9 cellular contexts compared by ENCODE assay signal in the genomic region with DNA sequence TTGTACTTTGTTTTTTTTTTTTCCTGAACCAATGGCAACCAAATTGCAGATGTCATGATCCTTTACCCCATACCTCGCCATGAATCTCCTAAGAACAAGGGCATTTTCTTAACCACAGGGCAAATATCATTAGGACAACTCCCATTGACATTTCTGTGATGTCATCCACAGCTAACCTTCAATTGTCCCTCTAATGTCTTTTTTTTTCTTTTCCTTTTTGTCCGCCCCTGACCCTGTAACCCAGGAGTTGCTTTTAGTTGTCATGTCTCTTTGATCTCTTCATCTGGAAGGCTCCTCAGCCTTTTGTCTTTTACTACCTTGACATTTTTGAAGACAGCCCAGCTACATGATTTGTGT. TPM values are rescaled to one million over a fixed set of nuclear protein-coding genes. Genes with fewer than 3 reads are reported as not detected.
DNase-seq lines count a peak whose midpoint lies in the region; ATAC-seq and TF ChIP-seq lines count a peak whose summit lies in the region.
"Had no signal": no experiment of that assay in that cellular context is flagged by ENCODE, and none has a peak within 500 bp of the region (broad histone marks: within the 10 kb centered on the region; RNA-seq: fewer than 3 reads in every experiment).

No MANE protein-coding gene starts in this region.

- no peak for DNase-seq in activated naive CD4-positive, alpha-beta T cell treated with Interleukin-2 at 50 U/mL for 16 hours
- DNase-seq in SKM-1 treated with dmso at 0.1 percent for 144 hours (lab: John Stamatoyannopoulos, UW; ENCODE audit: unreplicated experiment): no peak
- DNase-seq: cortex of kidney had no signal

- no peaks in the 10 kb centered on the region for H3K36me3 Mint-ChIP-seq in activated naive CD4-positive, alpha-beta T cell treated with anti-CD3 and anti-CD28 coated beads, Interleukin-2, amount 50 U/mL, for 24 hours
- H3K36me3 Mint-ChIP-seq in brain: no peaks in the 10 kb centered on the region

- no peaks in the 10 kb centered on the region for H3K9me3 Mint-ChIP-seq in activated naive CD4-positive, alpha-beta T cell treated with anti-CD3 and anti-CD28 coated beads, Interleukin-2, amount 50 U/mL, for 24 hours
- no peaks in the 10 kb centered on the region for H3K9me3 Mint-ChIP-seq in brain

- H3K27ac Mint-ChIP-seq in activated naive CD4-positive, alpha-beta T cell treated with anti-CD3 and anti-CD28 coated beads, Interleukin-2, amount 50 U/mL, for 24 hours: peak overlapping the region; percentile 95
- peak overlapping the region in 4 of 5 experiments; percentile 63 to 90 (median 74) for H3K27ac Mint-ChIP-seq in brain

- H3K27ac ChIP-seq in mesodermal cell (ENCODE audit: low read depth, low read length, severe bottlenecking) (peak overlapping the region; percentile 66), urinary bladder (ENCODE audit: low read depth) (no peak overlapping the region)

- 43 to 47% methylated on average over 2 of the region's 2 CpGs for WGBS in mesodermal cell (ENCODE audit: insufficient coverage in 2 of 2), 2 experiments
- WGBS in urinary bladder: 17% methylated on average over 2 of the region's 2 CpGs

- H3K4me1 ChIP-seq in mesodermal cell (ENCODE audit: control insufficient read depth, insufficient read depth, low read length, poor library complexity, severe bottlenecking): peaks cover 8% of the 10 kb centered on the region
- no peaks in the 10 kb centered on the region for H3K4me1 ChIP-seq in urinary bladder (ENCODE audit: insufficient read depth)

- ATAC-seq in GM18867 (IDR thresholded peaks at IDR 0.05; ENCODE audit: unreplicated experiment) (no peak), GM21619 (IDR thresholded peaks at IDR 0.05; ENCODE audit: unreplicated experiment) (no peak)

- no peak for TF ChIP-seq CTCF in brain (conservative IDR thresholded peaks at IDR 0.05)

- peaks cover 27% of the 10 kb centered on the region for H3K4me1 Mint-ChIP-seq in activated naive CD4-positive, alpha-beta T cell treated with anti-CD3 and anti-CD28 coated beads, Interleukin-2, amount 50 U/mL, for 24 hours
- peaks cover 36% of the 10 kb centered on the region for H3K4me1 Mint-ChIP-seq in brain

- no peaks in the 10 kb centered on the region for H3K27me3 Mint-ChIP-seq in activated naive CD4-positive, alpha-beta T cell treated with anti-CD3 and anti-CD28 coated beads, Interleukin-2, amount 50 U/mL, for 24 hours
- H3K27me3 Mint-ChIP-seq in brain: peaks cover 4% of the 10 kb centered on the region

- H3K4me3 ChIP-seq in mesodermal cell (ENCODE audit: extremely low read depth, insufficient read depth, low read length, poor library complexity, severe bottlenecking) (peak overlapping the region; percentile 78), urinary bladder (ENCODE audit: low read depth, low read length) (peak overlapping the region; percentile 91)

- H3K36me3 ChIP-seq in mesodermal cell (ENCODE audit: control insufficient read depth, insufficient read depth, low read length) (no peaks in the 10 kb centered on the region), urinary bladder (ENCODE audit: insufficient read depth) (no peaks in the 10 kb centered on the region)

- H3K9me3 ChIP-seq in mesodermal cell (ENCODE audit: control insufficient read depth, low read length): no peaks in the 10 kb centered on the region

- peak overlapping the region; percentile 88 for H3K4me3 Mint-ChIP-seq in activated naive CD4-positive, alpha-beta T cell treated with anti-CD3 and anti-CD28 coated beads, Interleukin-2, amount 50 U/mL, for 24 hours
- H3K4me3 Mint-ChIP-seq in brain: peak overlapping the region; percentile 89 to 94 (median 92)

RNA-seq across cellular contexts. Expression of a gene that starts 0.4 kb away (rescaled TPM):
- 7.5 TPM for polyA plus RNA-seq in brain (ENCODE audit: insufficient read depth, low read depth, low replicate concordance)
- polyA plus RNA-seq in mesodermal cell (2013, experiment 1 of 2): 9.1 TPM
- 8.5 TPM for polyA plus RNA-seq in mesodermal cell (2013, experiment 2 of 2)
- total RNA-seq in urinary bladder: 5.5 TPM
- 17.5 TPM for polyA plus RNA-seq in urinary bladder

RNA-seq across cellular contexts. Expression of a gene that starts 31.6 kb away (rescaled TPM):
- 14.4 TPM for polyA plus RNA-seq in brain (ENCODE audit: insufficient read depth, low read depth, low replicate concordance)
- 3.5 TPM for polyA plus RNA-seq in mesodermal cell (2013, experiment 1 of 2)
- 2.3 TPM for polyA plus RNA-seq in mesodermal cell (2013, experiment 2 of 2)
- 6.0 TPM for total RNA-seq in urinary bladder
- polyA plus RNA-seq in urinary bladder: 11.1 TPM

RNA-seq across cellular contexts. Expression of a gene that starts 37.5 kb away (rescaled TPM):
- polyA plus RNA-seq in brain (ENCODE audit: insufficient read depth, low read depth, low replicate concordance) (16.6 TPM), urinary bladder (18.5 TPM)
- 14.6 TPM for polyA plus RNA-seq in mesodermal cell (2013, experiment 1 of 2)
- polyA plus RNA-seq in mesodermal cell (2013, experiment 2 of 2): 12.7 TPM
- total RNA-seq in urinary bladder: 15.1 TPM
